8 cellular contexts compared by ENCODE assay signal in the genomic region with DNA sequence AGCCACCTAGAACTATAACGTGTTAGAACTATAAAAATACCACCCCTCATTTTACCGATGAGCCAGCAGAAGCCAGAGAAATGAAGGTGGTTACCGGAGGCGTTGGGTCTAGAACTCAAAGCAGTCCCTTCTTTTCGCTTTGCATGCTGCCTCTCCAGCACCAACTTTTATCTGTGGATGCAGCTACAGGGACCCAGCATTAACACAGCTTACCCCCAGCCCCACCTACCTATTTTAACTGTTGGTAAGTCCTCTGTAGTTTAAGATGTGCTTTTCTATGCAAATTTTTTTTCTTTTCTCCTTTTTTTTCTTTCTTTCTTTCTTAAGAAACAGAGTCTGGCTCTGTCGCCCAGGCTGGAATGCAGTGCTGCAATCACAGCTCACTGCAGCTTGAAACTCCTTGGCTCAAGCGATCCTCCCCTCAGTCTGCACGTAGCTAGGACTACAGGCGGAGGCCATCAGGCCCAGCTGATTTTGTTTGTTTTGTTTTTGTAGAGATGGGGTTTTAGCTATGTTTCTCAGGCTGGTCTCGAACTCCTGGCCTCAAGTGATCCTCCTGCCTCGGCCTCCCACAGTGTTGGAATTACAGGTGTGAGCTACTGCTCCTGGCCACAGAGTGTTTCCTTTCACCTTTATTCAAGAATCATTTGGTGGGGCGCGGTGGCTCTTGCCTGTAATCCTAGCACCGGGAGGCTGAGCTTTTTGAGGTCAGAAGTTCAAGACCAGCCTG. TPM values are rescaled to one million over a fixed set of nuclear protein-coding genes. Genes with fewer than 3 reads are reported as not detected.
A peak's percentile ranks its signal among the peaks of the same experiment; 100 is the strongest.
DNase-seq lines count a peak whose midpoint lies in the region; ATAC-seq and TF ChIP-seq lines count a peak whose summit lies in the region.

No MANE protein-coding gene starts in this region.

- H3K9me3 Mint-ChIP-seq in activated T-cell treated with anti-CD3 and anti-CD28 coated beads, Interleukin-2, amount 50 U/mL, for 72 hours = no peaks in the 10 kb centered on the region

- peak overlapping the region; percentile 96 to 99 for H3K4me3 Mint-ChIP-seq in activated T-cell treated with anti-CD3 and anti-CD28 coated beads, Interleukin-2, amount 50 U/mL, for 72 hours

- no peaks in the 10 kb centered on the region for H3K27me3 Mint-ChIP-seq in activated T-cell treated with anti-CD3 and anti-CD28 coated beads, Interleukin-2, amount 50 U/mL, for 72 hours (ENCODE audit: low read depth)

- H3K4me1 ChIP-seq in lung (ENCODE audit: control insufficient read depth in 2 of 2, insufficient read depth in 2 of 2, low read length in 2 of 2) (peaks cover 0 to 2% of the 10 kb centered on the region in 2 donors), urinary bladder (ENCODE audit: insufficient read depth) (no peaks in the 10 kb centered on the region)

- peak overlapping the region; percentile 91 for H3K4me3 ChIP-seq in lung
- H3K4me3 ChIP-seq in urinary bladder (ENCODE audit: low read depth, low read length) = peak overlapping the region; percentile 77

- H3K9me3 ChIP-seq in lung (ENCODE audit: control insufficient read depth in 2 of 2, insufficient read depth in 1 of 2, low read length in 1 of 2) = no peaks in the 10 kb centered on the region

- 43 to 52% methylated on average over 14 of the region's 14 CpGs for WGBS in lung, 2 donors
- WGBS in urinary bladder = 33% methylated on average over 14 of the region's 14 CpGs

- peak overlapping the region; percentile 83 to 97 for H3K27ac ChIP-seq in lung (ENCODE audit: low read depth in 1 of 2, low read length in 1 of 2)
- peak overlapping the region; percentile 98 for H3K27ac ChIP-seq in urinary bladder (ENCODE audit: low read depth)

- peaks cover 2% of the 10 kb centered on the region in 2 donors for H3K36me3 Mint-ChIP-seq in activated T-cell treated with anti-CD3 and anti-CD28 coated beads, Interleukin-2, amount 50 U/mL, for 72 hours (ENCODE audit: insufficient read depth in 2 of 2)

- TF ChIP-seq CTCF in lung (IDR thresholded peaks at IDR 0.05; ENCODE audit: control extremely low read depth, extremely low read depth) = no peak

- ATAC-seq in activated T-cell treated with anti-CD3 and anti-CD28 coated beads, Interleukin-2, amount 50 U/mL, for 72 hours (replicated peaks in 1 of 2) = peak; percentile 10 to 26
- ATAC-seq in HG02759 (IDR thresholded peaks at IDR 0.05; ENCODE audit: unreplicated experiment) (peak; percentile 32), lung (ENCODE audit: insufficient read depth, low FRiP score) (peak; percentile 43)

- H3K27me3 ChIP-seq in lung (ENCODE audit: control insufficient read depth, insufficient read depth) = no peaks in the 10 kb centered on the region

- H3K27ac Mint-ChIP-seq in activated T-cell treated with anti-CD3 and anti-CD28 coated beads, Interleukin-2, amount 50 U/mL, for 72 hours = peak overlapping the region; percentile 99

- peaks cover 16% of the 10 kb centered on the region for H3K4me1 Mint-ChIP-seq in activated T-cell treated with anti-CD3 and anti-CD28 coated beads, Interleukin-2, amount 50 U/mL, for 72 hours (ENCODE audit: low read depth)

- no peak for DNase-seq in activated T-cell treated with anti-CD3 and anti-CD28 coated beads, Interleukin-2, amount 50 U/mL, for 72 hours
- DNase-seq in activated T-cell treated with anti-CD3 and anti-CD28 coated beads, Interleukin-2, amount 50 U/mL, for 1 hour = no peak
- DNase-seq in NCI-H69 (lab: John Stamatoyannopoulos, UW) = peak; percentile 56
- peak; percentile 43 for DNase-seq in dedifferentiated amniotic fluid mesenchymal stem cell (ENCODE audit: extremely low spot score)
- peak; percentile 35 for DNase-seq in lung (ENCODE audit: low spot score)
- no peak for DNase-seq in occipital lobe (lab: John Stamatoyannopoulos, UW)

- H3K36me3 ChIP-seq in lung (ENCODE audit: control insufficient read depth in 2 of 2, insufficient read depth in 2 of 2, low read length in 2 of 2) = no peaks in the 10 kb centered on the region
- H3K36me3 ChIP-seq in urinary bladder (ENCODE audit: insufficient read depth) = no peaks in the 10 kb centered on the region

RNA-seq across cellular contexts. Expression of gene USP45, which starts 6.5 kb away (rescaled TPM):
- 10 to 100 TPM; 16.7 to 23.7 TPM for total RNA-seq in activated T-cell treated with anti-CD3 and anti-CD28 coated beads, Interleukin-2, amount 50 U/mL, for 72 hours
- total RNA-seq in lung (10 to 100 TPM in 1 of 2 donors, 1 to 10 TPM in 1; 8.8 to 28.0 TPM), urinary bladder (38.7 TPM), occipital lobe (10.8 TPM)
- polyA plus RNA-seq in lung (1 to 10 TPM; 3.2 to 3.8 TPM), urinary bladder (5.3 TPM)

RNA-seq across cellular contexts. Expression of gene CCNC, which starts 46.7 kb away (rescaled TPM):
- total RNA-seq in activated T-cell treated with anti-CD3 and anti-CD28 coated beads, Interleukin-2, amount 50 U/mL, for 72 hours = 10 to 100 TPM; 39.7 to 46.6 TPM
- total RNA-seq in lung (10 to 100 TPM; 46.4 to 68.0 TPM), urinary bladder (106 TPM), occipital lobe (111 TPM)
- polyA plus RNA-seq in lung (10 to 100 TPM; 26.7 to 30.0 TPM), urinary bladder (22.7 TPM)

Comparison
In these comparisons a context has a peak if more than half of its experiments do, and no peak if none do; other contexts are left out.
1. DNase-seq: peak in NCI-H69 (single experiment), dedifferentiated amniotic fluid mesenchymal stem cell (single experiment) and lung (single experiment); none in activated T-cell treated with anti-CD3 and anti-CD28 coated beads, Interleukin-2, amount 50 U/mL, for 72 hours (0 of 2), activated T-cell treated with anti-CD3 and anti-CD28 coated beads, Interleukin-2, amount 50 U/mL, for 1 hour (single experiment) and occipital lobe (single experiment).
2. Peak in every context shown above with its lines, with median percentiles within 50 percentile points of each other: ATAC-seq.